ENCODE assay signal across 29 cellular contexts in the genomic region with DNA sequence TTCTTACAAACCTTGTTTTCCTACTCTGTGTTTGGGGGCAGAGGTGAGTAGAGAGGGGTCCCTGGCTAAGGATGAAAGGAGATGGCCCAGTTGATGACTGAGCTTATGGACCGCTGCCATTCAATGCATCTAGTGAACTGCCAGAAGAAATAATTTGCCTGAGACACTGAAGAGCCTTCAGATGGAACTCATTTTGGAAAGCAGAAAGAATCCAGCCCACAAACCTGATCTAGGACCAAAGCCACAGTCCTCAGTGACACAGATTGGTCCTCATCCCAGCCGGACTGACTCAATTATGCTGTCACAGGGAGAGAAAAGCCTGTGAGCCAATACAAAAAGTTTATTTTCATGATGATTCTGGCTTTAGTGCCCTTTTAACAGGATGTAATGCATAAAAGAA.
"Had no signal": no experiment of that assay in that cellular context is flagged by ENCODE, and none has a peak within 500 bp of the region (broad histone marks: within the 10 kb centered on the region; RNA-seq: fewer than 3 reads in every experiment).

No MANE protein-coding gene starts in this region.

- ATAC-seq: activated CD8-positive, alpha-beta memory T cell treated with anti-CD3 and anti-CD28 coated beads, Interleukin-2, amount 10 ng/mL, durations not matched to agents 7 days and 5 days; activated CD8-positive, alpha-beta T cell treated with anti-CD3 and anti-CD28 coated beads, Interleukin-2, amount 10 ng/mL, durations not matched to agents 7 days and 5 days; activated naive CD8-positive, alpha-beta T cell treated with anti-CD3 and anti-CD28 coated beads, Interleukin-2, amount 50 U/mL, for 24 hours; heart left ventricle; sciatic nerve had no signal

- H3K36me3 ChIP-seq: breast epithelium, esophagus squamous epithelium, heart left ventricle, left ventricle myocardium inferior, prostate gland, spleen, thoracic aorta, vagina had no signal

- H3K4me3 ChIP-seq: breast epithelium, esophagus squamous epithelium, heart left ventricle, left ventricle myocardium inferior, lung, prostate gland, spleen, thoracic aorta, vagina had no signal

- DNase-seq: activated B cell treated with CpG ODN at 0.5 μM for 24 hours; activated CD4-positive, alpha-beta T cell treated with anti-CD3 and anti-CD28 coated beads, Interleukin-2, amount 50 U/mL, for 1 hour; activated CD8-positive, alpha-beta memory T cell treated with anti-CD3 and anti-CD28 coated beads, Interleukin-2, amount 10 ng/mL, durations not matched to agents 7 days and 5 days; activated CD8-positive, alpha-beta T cell treated with anti-CD3 and anti-CD28 coated beads, Interleukin-2, amount 10 ng/mL, durations not matched to agents 7 days and 5 days; activated naive CD8-positive, alpha-beta T cell treated with anti-CD3 and anti-CD28 coated beads, Interleukin-2, amount 50 U/mL, for 24 hours; activated T-cell treated with anti-CD3 and anti-CD28 coated beads, Interleukin-2, amount 50 U/mL, for 48 hours; amygdala; central memory CD4-positive, alpha-beta T cell; effector CD4-positive, alpha-beta T cell; esophagus squamous epithelium; foreskin fibroblast; heart left ventricle; left ventricle myocardium inferior; mesendoderm; retina; spleen; stimulated activated naive CD4-positive, alpha-beta T cell treated with Interleukin-2 at 50 U/mL for 16 hours had no signal

- H3K27me3 Mint-ChIP-seq: type B pancreatic cell had no signal

- H3K27ac Mint-ChIP-seq: activated B cell treated with CpG ODN at 0.5 μM for 24 hours; activated CD8-positive, alpha-beta memory T cell treated with anti-CD3 and anti-CD28 coated beads, Interleukin-2, amount 10 ng/mL, durations not matched to agents 7 days and 5 days; activated CD8-positive, alpha-beta T cell treated with anti-CD3 and anti-CD28 coated beads, Interleukin-2, amount 10 ng/mL, durations not matched to agents 7 days and 5 days; activated naive CD4-positive, alpha-beta T cell treated with anti-CD3 and anti-CD28 coated beads, Interleukin-2, amount 50 U/mL, for 24 hours; activated naive CD8-positive, alpha-beta T cell treated with anti-CD3 and anti-CD28 coated beads, Interleukin-2, amount 50 U/mL, for 24 hours; activated T-helper 2 cell treated with anti-CD3 and anti-CD28 coated beads, Interferon-gamma antibody, Interleukin-2, Interleukin-4, amounts not matched to agents 10 μg/mL and 5 μg/mL and 100 μg/mL, durations not matched to agents 14 hours and 24 hours and 36 hours; type B pancreatic cell had no signal

- H3K9me3 Mint-ChIP-seq: activated B cell treated with CpG ODN at 0.5 μM for 24 hours; activated naive CD4-positive, alpha-beta T cell treated with anti-CD3 and anti-CD28 coated beads, Interleukin-2, amount 50 U/mL, for 24 hours; activated naive CD8-positive, alpha-beta T cell treated with anti-CD3 and anti-CD28 coated beads, Interleukin-2, amount 50 U/mL, for 24 hours; activated T-helper 2 cell treated with anti-CD3 and anti-CD28 coated beads, Interferon-gamma antibody, Interleukin-2, Interleukin-4, amounts not matched to agents 10 μg/mL and 5 μg/mL and 100 μg/mL, durations not matched to agents 14 hours and 24 hours and 36 hours; nephron; type B pancreatic cell had no signal

- H3K4me1 ChIP-seq: prostate gland had no signal

- H3K36me3 Mint-ChIP-seq: activated CD8-positive, alpha-beta memory T cell treated with anti-CD3 and anti-CD28 coated beads, Interleukin-2, amount 10 ng/mL, durations not matched to agents 7 days and 5 days; type B pancreatic cell had no signal

- H3K27me3 ChIP-seq: breast epithelium, esophagus squamous epithelium, heart left ventricle, spleen, vagina had no signal

- H3K9me3 ChIP-seq: breast epithelium, esophagus squamous epithelium, heart left ventricle, left ventricle myocardium inferior, prostate gland, spleen, thoracic aorta, vagina had no signal

- H3K4me3 Mint-ChIP-seq: activated B cell treated with CpG ODN at 0.5 μM for 24 hours; activated CD8-positive, alpha-beta memory T cell treated with anti-CD3 and anti-CD28 coated beads, Interleukin-2, amount 10 ng/mL, durations not matched to agents 7 days and 5 days; activated CD8-positive, alpha-beta T cell treated with anti-CD3 and anti-CD28 coated beads, Interleukin-2, amount 10 ng/mL, durations not matched to agents 7 days and 5 days; activated naive CD4-positive, alpha-beta T cell treated with anti-CD3 and anti-CD28 coated beads, Interleukin-2, amount 50 U/mL, for 24 hours; activated naive CD8-positive, alpha-beta T cell treated with anti-CD3 and anti-CD28 coated beads, Interleukin-2, amount 50 U/mL, for 24 hours; nephron; type B pancreatic cell had no signal

- FAIRE-seq: islet of Langerhans had no signal

- H3K27ac ChIP-seq: epithelial cell of prostate, esophagus squamous epithelium, left ventricle myocardium inferior, prostate gland, thoracic aorta, vagina had no signal
